ENCODE assay signal across 13 cellular contexts in genomic region chr2:172430671-172431070, GRCh38. TPM values are rescaled to one million over a fixed set of nuclear protein-coding genes. Genes with fewer than 3 reads are reported as not detected.
DNase-seq lines count a peak whose midpoint lies in the region; ATAC-seq and TF ChIP-seq lines count a peak whose summit lies in the region.
"Had no signal": no experiment of that assay in that cellular context is flagged by ENCODE, and none has a peak within 500 bp of the region (broad histone marks: within the 10 kb centered on the region; RNA-seq: fewer than 3 reads in every experiment).

No MANE protein-coding gene starts in this region.

- WGBS in mammary epithelial cell (ENCODE audit: low coverage, missing lambda C conversion rate): 3% methylated on average over 4 of the region's 4 CpGs

- H3K4me3 ChIP-seq in right atrium auricular region (peak overlapping the region; percentile 0 to 79), mammary epithelial cell (replicated peaks in 1 of 3; ENCODE audit: insufficient read depth in 1 of 3, low read depth in 2 of 3, low read length in 3 of 3) (peak overlapping the region; percentile 86 to 95 (median 87)), mucosa of descending colon (no peak overlapping the region), upper lobe of right lung (peak overlapping the region; percentile 9)

- H3K4me1 ChIP-seq in right atrium auricular region (peaks cover 0 to 33% of the 10 kb centered on the region in 2 donors), mammary epithelial cell (ENCODE audit: insufficient read depth, low read length) (peaks cover 56% of the 10 kb centered on the region), mucosa of descending colon (ENCODE audit: low read depth) (peaks cover 54% of the 10 kb centered on the region), upper lobe of right lung (peaks cover 34% of the 10 kb centered on the region)

- ATAC-seq in Right ventricle myocardium superior (ENCODE audit: poor library complexity) (no peak), mucosa of descending colon (peak; percentile 33), upper lobe of right lung (no peak), GM18867 (IDR thresholded peaks at IDR 0.05; ENCODE audit: unreplicated experiment) (no peak), HG03521 (IDR thresholded peaks at IDR 0.05; ENCODE audit: unreplicated experiment) (no peak)

- intact Hi-C loops in Right ventricle myocardium superior (cut with DNase I): no loop called here
- intact Hi-C loops in mammary epithelial cell (cut with micrococcal nuclease): loop anchor here (1.0 to 2.0 kb wide), 2 partner anchors 8 to 182 kb away; no protein-coding TSS in a partner anchor
- intact Hi-C loops in mucosa of descending colon (cut with DNase I, micrococcal nuclease): no loop called here
- intact Hi-C loops in upper lobe of right lung (cut with DNase I): no loop called here

- no peaks in the 10 kb centered on the region for H3K36me3 ChIP-seq in right atrium auricular region
- peaks cover 15% of the 10 kb centered on the region for H3K36me3 ChIP-seq in mammary epithelial cell (ENCODE audit: insufficient read depth, low read length)
- no peaks in the 10 kb centered on the region for H3K36me3 ChIP-seq in mucosa of descending colon (ENCODE audit: low read depth)
- H3K36me3 ChIP-seq in upper lobe of right lung: no peaks in the 10 kb centered on the region

- peak overlapping the region; percentile 99 for H3K9ac ChIP-seq in mammary epithelial cell (ENCODE audit: insufficient read depth, low read length)

- CTCF ChIA-PET in mammary epithelial cell (lab: Charles Lee; ENCODE audit: low non-redundant PET): interaction anchor here (0.6 to 2.5 kb wide), 2 partner anchors 24 to 31 kb away, joined by 4 to 38 read pairs; no protein-coding TSS in a partner anchor

- no peak for TF ChIP-seq CTCF in right atrium auricular region (IDR thresholded peaks at IDR 0.05)
- no peak for TF ChIP-seq CTCF in mammary epithelial cell (conservative IDR thresholded peaks at IDR 0.05 in 1 of 2, IDR thresholded peaks at IDR 0.05 in 1 of 2; ENCODE audit: extremely low read depth in 1 of 2, insufficient read depth in 1 of 2, low read depth in 1 of 2, low read length in 2 of 2)
- TF ChIP-seq CTCF in mucosa of descending colon (IDR thresholded peaks at IDR 0.05): no peak
- no peak for TF ChIP-seq CTCF in upper lobe of right lung (IDR thresholded peaks at IDR 0.05)

- H3K4me2 ChIP-seq in mammary epithelial cell (ENCODE audit: insufficient read depth, low read depth, low read length): peak overlapping the region; percentile 83

- dilution Hi-C loops in mammary epithelial cell (cut with HindIII; ENCODE audit: low sequenced_read_pairs): loop anchor here (5.0 kb wide), 1 partner anchor 228 kb away; no protein-coding TSS in a partner anchor

- H3K79me2 ChIP-seq in mammary epithelial cell (ENCODE audit: insufficient read depth, low read length): peaks cover 87% of the 10 kb centered on the region

- H4K20me1 ChIP-seq in mammary epithelial cell (ENCODE audit: insufficient read depth, low read length): no peaks in the 10 kb centered on the region

- no peak overlapping the region for H2AFZ ChIP-seq in mammary epithelial cell (ENCODE audit: low read depth, low read length)

- H3K9me3 ChIP-seq in right atrium auricular region: no peaks in the 10 kb centered on the region
- no peaks in the 10 kb centered on the region for H3K9me3 ChIP-seq in mammary epithelial cell (replicated peaks; ENCODE audit: insufficient read depth, low read length)
- no peaks in the 10 kb centered on the region for H3K9me3 ChIP-seq in mucosa of descending colon
- no peaks in the 10 kb centered on the region for H3K9me3 ChIP-seq in upper lobe of right lung

- BruUV-seq in mammary epithelial cell (replicated peaks; lab: Mats Ljungman, UMichigan): no TSS peak

- peak overlapping the region in 1 of 2 donors; percentile 82 for H3K27ac ChIP-seq in right atrium auricular region
- peak overlapping the region; percentile 93 for H3K27ac ChIP-seq in mammary epithelial cell (ENCODE audit: insufficient read depth, low read depth, low read length)
- H3K27ac ChIP-seq in upper lobe of right lung: peak overlapping the region; percentile 17

- DNase-seq in right atrium auricular region (ENCODE audit: low spot score) (no peak), Right ventricle myocardium superior (no peak), mammary epithelial cell (peak; percentile 86), mucosa of descending colon (no peak), upper lobe of right lung (no peak), DMS53 (lab: John Stamatoyannopoulos, UW) (no peak)
- DNase-seq: activated CD4-positive, alpha-beta T cell treated with anti-CD3 and anti-CD28 coated beads, Interleukin-2, amount 50 U/mL, for 48 hours; immature natural killer cell; MV-4-11; OCI-M1; T-helper 2 cell had no signal

- in situ Hi-C loops in mammary epithelial cell (cut with MboI; ENCODE audit: low sequenced_read_pairs in 2 of 2): no loop called here

- no peaks in the 10 kb centered on the region for H3K27me3 ChIP-seq in right atrium auricular region
- no peaks in the 10 kb centered on the region for H3K27me3 ChIP-seq in mammary epithelial cell (ENCODE audit: insufficient read depth, low read length)
- peaks cover 4% of the 10 kb centered on the region for H3K27me3 ChIP-seq in upper lobe of right lung

RNA-seq across cellular contexts. Expression of gene ITGA6, which starts 3.3 kb away (rescaled TPM):
- total RNA-seq in right atrium auricular region: 10 to 100 TPM; 31.2 to 54.3 TPM
- total RNA-seq in Right ventricle myocardium superior: 44.4 TPM
- 100 to 1,000 TPM; 562 to 887 TPM for total RNA-seq in mammary epithelial cell
- 134 TPM for polyA plus RNA-seq in mammary epithelial cell
- polyA minus RNA-seq in mammary epithelial cell: 741 TPM
- total RNA-seq in mucosa of descending colon: 100 to 1,000 TPM; 116 to 192 (median 178) TPM
- total RNA-seq in upper lobe of right lung: 73.0 TPM
